ENCODE assay signal across 1 cellular context in the genomic region with DNA sequence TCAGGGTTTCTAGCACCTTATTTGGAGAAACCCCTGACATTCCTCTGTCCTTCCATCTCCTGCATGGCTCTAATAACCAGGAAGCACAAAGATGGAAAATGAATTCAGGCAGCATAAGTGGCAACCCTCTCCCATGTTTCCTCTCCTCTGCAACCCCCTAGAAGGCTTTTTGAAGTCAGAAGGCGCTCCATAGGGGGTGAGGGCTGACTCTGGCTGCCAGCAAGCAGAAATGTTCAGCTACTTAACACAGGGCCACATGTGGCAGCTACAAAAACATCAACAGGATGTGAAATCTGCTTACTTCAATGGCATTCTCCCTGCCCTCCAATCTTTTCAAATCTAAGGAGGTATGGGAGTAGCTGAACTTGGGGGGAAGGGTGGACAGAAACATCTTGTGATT.
TF ChIP-seq lines count a peak whose summit lies in the region.

No MANE protein-coding gene starts in this region.

TF ChIP-seq in K562, 482 proteins besides CTCF, POLR2A, EP300 and RAD21 (continued from another document):
- TF ChIP-seq, protein P1, sequence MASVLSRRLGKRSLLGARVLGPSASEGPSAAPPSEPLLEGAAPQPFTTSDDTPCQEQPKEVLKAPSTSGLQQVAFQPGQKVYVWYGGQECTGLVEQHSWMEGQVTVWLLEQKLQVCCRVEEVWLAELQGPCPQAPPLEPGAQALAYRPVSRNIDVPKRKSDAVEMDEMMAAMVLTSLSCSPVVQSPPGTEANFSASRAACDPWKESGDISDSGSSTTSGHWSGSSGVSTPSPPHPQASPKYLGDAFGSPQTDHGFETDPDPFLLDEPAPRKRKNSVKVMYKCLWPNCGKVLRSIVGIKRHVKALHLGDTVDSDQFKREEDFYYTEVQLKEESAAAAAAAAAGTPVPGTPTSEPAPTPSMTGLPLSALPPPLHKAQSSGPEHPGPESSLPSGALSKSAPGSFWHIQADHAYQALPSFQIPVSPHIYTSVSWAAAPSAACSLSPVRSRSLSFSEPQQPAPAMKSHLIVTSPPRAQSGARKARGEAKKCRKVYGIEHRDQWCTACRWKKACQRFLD (CRISPR knock-in tag; IDR thresholded peaks at IDR 0.05), result no peak
- TF ChIP-seq, protein P2, sequence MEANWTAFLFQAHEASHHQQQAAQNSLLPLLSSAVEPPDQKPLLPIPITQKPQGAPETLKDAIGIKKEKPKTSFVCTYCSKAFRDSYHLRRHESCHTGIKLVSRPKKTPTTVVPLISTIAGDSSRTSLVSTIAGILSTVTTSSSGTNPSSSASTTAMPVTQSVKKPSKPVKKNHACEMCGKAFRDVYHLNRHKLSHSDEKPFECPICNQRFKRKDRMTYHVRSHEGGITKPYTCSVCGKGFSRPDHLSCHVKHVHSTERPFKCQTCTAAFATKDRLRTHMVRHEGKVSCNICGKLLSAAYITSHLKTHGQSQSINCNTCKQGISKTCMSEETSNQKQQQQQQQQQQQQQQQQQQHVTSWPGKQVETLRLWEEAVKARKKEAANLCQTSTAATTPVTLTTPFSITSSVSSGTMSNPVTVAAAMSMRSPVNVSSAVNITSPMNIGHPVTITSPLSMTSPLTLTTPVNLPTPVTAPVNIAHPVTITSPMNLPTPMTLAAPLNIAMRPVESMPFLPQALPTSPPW (CRISPR knock-in tag; IDR thresholded peaks at IDR 0.05), result no peak
- no peak for TF ChIP-seq POLR2AphosphoS2 (IDR thresholded peaks at IDR 0.05; ENCODE audit: low read length)
- TF ChIP-seq RBM14 (IDR thresholded peaks at IDR 0.05; ENCODE audit: borderline replicate concordance, insufficient read depth, low read depth, low read length), result no peak
- no peak for TF ChIP-seq PHB (CRISPR knock-in tag; IDR thresholded peaks at IDR 0.05)
- TF ChIP-seq ZNF830 (CRISPR knock-in tag; IDR thresholded peaks at IDR 0.05), result no peak
- TF ChIP-seq CBFA2T2 (conservative IDR thresholded peaks at IDR 0.05), result no peak
- no peak for TF ChIP-seq SRSF1 (IDR thresholded peaks at IDR 0.05; ENCODE audit: low read depth, low read length)
- TF ChIP-seq ZNF586 (CRISPR knock-in tag; conservative IDR thresholded peaks at IDR 0.05), result no peak
- TF ChIP-seq, protein P3, sequence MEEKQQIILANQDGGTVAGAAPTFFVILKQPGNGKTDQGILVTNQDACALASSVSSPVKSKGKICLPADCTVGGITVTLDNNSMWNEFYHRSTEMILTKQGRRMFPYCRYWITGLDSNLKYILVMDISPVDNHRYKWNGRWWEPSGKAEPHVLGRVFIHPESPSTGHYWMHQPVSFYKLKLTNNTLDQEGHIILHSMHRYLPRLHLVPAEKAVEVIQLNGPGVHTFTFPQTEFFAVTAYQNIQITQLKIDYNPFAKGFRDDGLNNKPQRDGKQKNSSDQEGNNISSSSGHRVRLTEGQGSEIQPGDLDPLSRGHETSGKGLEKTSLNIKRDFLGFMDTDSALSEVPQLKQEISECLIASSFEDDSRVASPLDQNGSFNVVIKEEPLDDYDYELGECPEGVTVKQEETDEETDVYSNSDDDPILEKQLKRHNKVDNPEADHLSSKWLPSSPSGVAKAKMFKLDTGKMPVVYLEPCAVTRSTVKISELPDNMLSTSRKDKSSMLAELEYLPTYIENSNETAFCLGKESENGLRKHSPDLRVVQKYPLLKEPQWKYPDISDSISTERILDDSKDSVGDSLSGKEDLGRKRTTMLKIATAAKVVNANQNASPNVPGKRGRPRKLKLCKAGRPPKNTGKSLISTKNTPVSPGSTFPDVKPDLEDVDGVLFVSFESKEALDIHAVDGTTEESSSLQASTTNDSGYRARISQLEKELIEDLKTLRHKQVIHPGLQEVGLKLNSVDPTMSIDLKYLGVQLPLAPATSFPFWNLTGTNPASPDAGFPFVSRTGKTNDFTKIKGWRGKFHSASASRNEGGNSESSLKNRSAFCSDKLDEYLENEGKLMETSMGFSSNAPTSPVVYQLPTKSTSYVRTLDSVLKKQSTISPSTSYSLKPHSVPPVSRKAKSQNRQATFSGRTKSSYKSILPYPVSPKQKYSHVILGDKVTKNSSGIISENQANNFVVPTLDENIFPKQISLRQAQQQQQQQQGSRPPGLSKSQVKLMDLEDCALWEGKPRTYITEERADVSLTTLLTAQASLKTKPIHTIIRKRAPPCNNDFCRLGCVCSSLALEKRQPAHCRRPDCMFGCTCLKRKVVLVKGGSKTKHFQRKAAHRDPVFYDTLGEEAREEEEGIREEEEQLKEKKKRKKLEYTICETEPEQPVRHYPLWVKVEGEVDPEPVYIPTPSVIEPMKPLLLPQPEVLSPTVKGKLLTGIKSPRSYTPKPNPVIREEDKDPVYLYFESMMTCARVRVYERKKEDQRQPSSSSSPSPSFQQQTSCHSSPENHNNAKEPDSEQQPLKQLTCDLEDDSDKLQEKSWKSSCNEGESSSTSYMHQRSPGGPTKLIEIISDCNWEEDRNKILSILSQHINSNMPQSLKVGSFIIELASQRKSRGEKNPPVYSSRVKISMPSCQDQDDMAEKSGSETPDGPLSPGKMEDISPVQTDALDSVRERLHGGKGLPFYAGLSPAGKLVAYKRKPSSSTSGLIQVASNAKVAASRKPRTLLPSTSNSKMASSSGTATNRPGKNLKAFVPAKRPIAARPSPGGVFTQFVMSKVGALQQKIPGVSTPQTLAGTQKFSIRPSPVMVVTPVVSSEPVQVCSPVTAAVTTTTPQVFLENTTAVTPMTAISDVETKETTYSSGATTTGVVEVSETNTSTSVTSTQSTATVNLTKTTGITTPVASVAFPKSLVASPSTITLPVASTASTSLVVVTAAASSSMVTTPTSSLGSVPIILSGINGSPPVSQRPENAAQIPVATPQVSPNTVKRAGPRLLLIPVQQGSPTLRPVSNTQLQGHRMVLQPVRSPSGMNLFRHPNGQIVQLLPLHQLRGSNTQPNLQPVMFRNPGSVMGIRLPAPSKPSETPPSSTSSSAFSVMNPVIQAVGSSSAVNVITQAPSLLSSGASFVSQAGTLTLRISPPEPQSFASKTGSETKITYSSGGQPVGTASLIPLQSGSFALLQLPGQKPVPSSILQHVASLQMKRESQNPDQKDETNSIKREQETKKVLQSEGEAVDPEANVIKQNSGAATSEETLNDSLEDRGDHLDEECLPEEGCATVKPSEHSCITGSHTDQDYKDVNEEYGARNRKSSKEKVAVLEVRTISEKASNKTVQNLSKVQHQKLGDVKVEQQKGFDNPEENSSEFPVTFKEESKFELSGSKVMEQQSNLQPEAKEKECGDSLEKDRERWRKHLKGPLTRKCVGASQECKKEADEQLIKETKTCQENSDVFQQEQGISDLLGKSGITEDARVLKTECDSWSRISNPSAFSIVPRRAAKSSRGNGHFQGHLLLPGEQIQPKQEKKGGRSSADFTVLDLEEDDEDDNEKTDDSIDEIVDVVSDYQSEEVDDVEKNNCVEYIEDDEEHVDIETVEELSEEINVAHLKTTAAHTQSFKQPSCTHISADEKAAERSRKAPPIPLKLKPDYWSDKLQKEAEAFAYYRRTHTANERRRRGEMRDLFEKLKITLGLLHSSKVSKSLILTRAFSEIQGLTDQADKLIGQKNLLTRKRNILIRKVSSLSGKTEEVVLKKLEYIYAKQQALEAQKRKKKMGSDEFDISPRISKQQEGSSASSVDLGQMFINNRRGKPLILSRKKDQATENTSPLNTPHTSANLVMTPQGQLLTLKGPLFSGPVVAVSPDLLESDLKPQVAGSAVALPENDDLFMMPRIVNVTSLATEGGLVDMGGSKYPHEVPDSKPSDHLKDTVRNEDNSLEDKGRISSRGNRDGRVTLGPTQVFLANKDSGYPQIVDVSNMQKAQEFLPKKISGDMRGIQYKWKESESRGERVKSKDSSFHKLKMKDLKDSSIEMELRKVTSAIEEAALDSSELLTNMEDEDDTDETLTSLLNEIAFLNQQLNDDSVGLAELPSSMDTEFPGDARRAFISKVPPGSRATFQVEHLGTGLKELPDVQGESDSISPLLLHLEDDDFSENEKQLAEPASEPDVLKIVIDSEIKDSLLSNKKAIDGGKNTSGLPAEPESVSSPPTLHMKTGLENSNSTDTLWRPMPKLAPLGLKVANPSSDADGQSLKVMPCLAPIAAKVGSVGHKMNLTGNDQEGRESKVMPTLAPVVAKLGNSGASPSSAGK (IDR thresholded peaks at IDR 0.05), result no peak
- no peak for TF ChIP-seq ZNF77 (CRISPR knock-in tag; IDR thresholded peaks at IDR 0.05)
- TF ChIP-seq, protein P4, sequence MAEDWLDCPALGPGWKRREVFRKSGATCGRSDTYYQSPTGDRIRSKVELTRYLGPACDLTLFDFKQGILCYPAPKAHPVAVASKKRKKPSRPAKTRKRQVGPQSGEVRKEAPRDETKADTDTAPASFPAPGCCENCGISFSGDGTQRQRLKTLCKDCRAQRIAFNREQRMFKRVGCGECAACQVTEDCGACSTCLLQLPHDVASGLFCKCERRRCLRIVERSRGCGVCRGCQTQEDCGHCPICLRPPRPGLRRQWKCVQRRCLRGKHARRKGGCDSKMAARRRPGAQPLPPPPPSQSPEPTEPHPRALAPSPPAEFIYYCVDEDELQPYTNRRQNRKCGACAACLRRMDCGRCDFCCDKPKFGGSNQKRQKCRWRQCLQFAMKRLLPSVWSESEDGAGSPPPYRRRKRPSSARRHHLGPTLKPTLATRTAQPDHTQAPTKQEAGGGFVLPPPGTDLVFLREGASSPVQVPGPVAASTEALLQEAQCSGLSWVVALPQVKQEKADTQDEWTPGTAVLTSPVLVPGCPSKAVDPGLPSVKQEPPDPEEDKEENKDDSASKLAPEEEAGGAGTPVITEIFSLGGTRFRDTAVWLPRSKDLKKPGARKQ (CRISPR knock-in tag; IDR thresholded peaks at IDR 0.05), result no peak
- TF ChIP-seq L3MBTL2 (IDR thresholded peaks at IDR 0.05), result no peak
